In the genomic region with DNA sequence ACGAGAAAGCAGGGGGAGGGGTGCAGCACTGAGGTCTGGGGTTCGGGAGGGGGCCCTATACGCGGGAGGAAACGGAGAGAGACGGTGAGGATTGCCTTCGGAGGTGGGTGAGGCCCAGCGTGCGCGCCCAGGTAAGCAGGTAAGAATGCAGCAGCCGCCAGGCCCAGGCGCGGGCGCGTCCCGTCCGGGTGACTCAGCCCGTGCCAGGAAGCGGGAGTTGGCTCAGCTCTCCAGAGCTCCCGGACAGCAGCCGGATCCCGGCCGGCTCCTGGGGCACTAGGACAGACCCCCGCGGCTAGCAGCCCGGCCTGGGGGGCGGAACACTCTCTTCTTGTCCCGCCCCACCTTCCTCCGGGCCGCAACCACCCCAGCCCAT, we compare ENCODE assay signal across 9 cellular contexts. TPM values are rescaled to one million over a fixed set of nuclear protein-coding genes. Genes with fewer than 3 reads are reported as not detected.
DNase-seq lines count a peak whose midpoint lies in the region; ATAC-seq, FAIRE-seq and TF ChIP-seq lines count a peak whose summit lies in the region.
"Had no signal": no experiment of that assay in that cellular context is flagged by ENCODE, and none has a peak within 500 bp of the region (broad histone marks: within the 10 kb centered on the region; RNA-seq: fewer than 3 reads in every experiment).

No MANE protein-coding gene starts in this region.

- H3K4me1 ChIP-seq in kidney (ENCODE audit: control insufficient read depth in 1 of 2, insufficient read depth in 1 of 2, low read depth in 1 of 2, low read length in 2 of 2) = peaks cover 0 to 5% of the 10 kb centered on the region in 2 donors
- peaks cover 2 to 74% (median 58%) of the 10 kb centered on the region in 5 donors for H3K4me1 ChIP-seq in subcutaneous abdominal adipose tissue (ENCODE audit: control insufficient read depth in 5 of 5, insufficient read depth in 5 of 5, low read length in 5 of 5)
- H3K4me1 ChIP-seq in MM.1S (ENCODE audit: low read length) = no peaks in the 10 kb centered on the region

- H3K9me3 ChIP-seq in kidney (ENCODE audit: control insufficient read depth in 1 of 2, low read length in 2 of 2) = no peaks in the 10 kb centered on the region
- no peaks in the 10 kb centered on the region for H3K9me3 ChIP-seq in subcutaneous abdominal adipose tissue (ENCODE audit: control insufficient read depth in 5 of 5, low read length in 5 of 5)
- no peaks in the 10 kb centered on the region for H3K9me3 ChIP-seq in MM.1S (replicated peaks; ENCODE audit: insufficient read depth, low read length)

- no peaks in the 10 kb centered on the region for H3K79me2 ChIP-seq in MM.1S (ENCODE audit: low read length)

- DNase-seq in HPDE6-E6E7 (ENCODE audit: extremely low spot score) (peak; percentile 97), brain microvascular endothelial cell (no peak), kidney (peak; percentile 92), cerebellar nuclear complex (lab: John Stamatoyannopoulos, UW) (no peak), MM.1S (no peak), NCI-H2029 treated with DMSO at 0.1 percent for 48 hours (lab: John Stamatoyannopoulos, UW) (no peak)
- DNase-seq: MV-4-11 had no signal

- H3K36me3 ChIP-seq in brain microvascular endothelial cell (replicated peaks) (no peaks in the 10 kb centered on the region), kidney (ENCODE audit: control insufficient read depth in 1 of 2, insufficient read depth in 2 of 2, low read length in 2 of 2) (no peaks in the 10 kb centered on the region), subcutaneous abdominal adipose tissue (ENCODE audit: control insufficient read depth in 5 of 5, insufficient read depth in 5 of 5, low read length in 5 of 5) (no peaks in the 10 kb centered on the region), MM.1S (replicated peaks; ENCODE audit: insufficient read depth, low read length) (no peaks in the 10 kb centered on the region)

- no peak overlapping the region for H3K4me2 ChIP-seq in MM.1S (ENCODE audit: low read depth, low read length)

- no peak overlapping the region for H2AFZ ChIP-seq in MM.1S (ENCODE audit: low read length)

- in situ Hi-C loops in brain microvascular endothelial cell (cut with HindIII; ENCODE audit: low pct_ligation_motif_present, low sequenced_read_pairs) = no loop called here

- H3F3A ChIP-seq in MM.1S (ENCODE audit: insufficient read depth, low read length) = no peaks in the 10 kb centered on the region

- intact Hi-C loops in kidney (cut with DNase I) = no loop called here

- no peak overlapping the region for H3K9ac ChIP-seq in kidney (ENCODE audit: low read length in 2 of 2)
- H3K9ac ChIP-seq in subcutaneous abdominal adipose tissue (ENCODE audit: low read length in 5 of 5) = peak overlapping the region in 2 of 5 donors; percentile 60 to 82
- H3K9ac ChIP-seq in MM.1S (ENCODE audit: low read length) = no peak overlapping the region

- no peak overlapping the region for H3K27ac ChIP-seq in brain microvascular endothelial cell
- no peak overlapping the region for H3K27ac ChIP-seq in kidney (ENCODE audit: low read depth in 2 of 2, low read length in 2 of 2)
- H3K27ac ChIP-seq in subcutaneous abdominal adipose tissue (ENCODE audit: low read depth, low read length) = peak overlapping the region; percentile 45
- no peak overlapping the region for H3K27ac ChIP-seq in MM.1S (ENCODE audit: low read length)

- no peaks in the 10 kb centered on the region for H4K20me1 ChIP-seq in MM.1S (ENCODE audit: insufficient read depth, low read length)

- H3K9me2 ChIP-seq in MM.1S (replicated peaks; ENCODE audit: insufficient read depth, low read length) = no peaks in the 10 kb centered on the region

- TF ChIP-seq CTCF in brain microvascular endothelial cell (IDR thresholded peaks at IDR 0.05; ENCODE audit: low read depth, low read length, missing control alignments) (no peak), kidney (IDR thresholded peaks at IDR 0.05; ENCODE audit: borderline replicate concordance, extremely low read depth, insufficient read depth) (no peak), MM.1S (IDR thresholded peaks at IDR 0.05; ENCODE audit: low read length) (no peak)

- no peaks in the 10 kb centered on the region for H3K27me3 ChIP-seq in brain microvascular endothelial cell (replicated peaks)
- H3K27me3 ChIP-seq in subcutaneous abdominal adipose tissue (ENCODE audit: control insufficient read depth in 5 of 5, insufficient read depth in 4 of 5, low read length in 5 of 5) = peaks cover 0 to 24% (median 11%) of the 10 kb centered on the region in 5 donors
- H3K27me3 ChIP-seq in MM.1S (replicated peaks; ENCODE audit: insufficient read depth, low read length) = peaks cover 92% of the 10 kb centered on the region

- no peak for ATAC-seq in GM18517 (IDR thresholded peaks at IDR 0.05; ENCODE audit: unreplicated experiment)

- H3K4me3 ChIP-seq in brain microvascular endothelial cell (ENCODE audit: low read depth, low read length) (peak overlapping the region; percentile 68), kidney (ENCODE audit: low read length in 2 of 2) (no peak overlapping the region), subcutaneous abdominal adipose tissue (ENCODE audit: low read depth in 1 of 5, low read length in 5 of 5) (peak overlapping the region in 3 of 5 donors; percentile 60 to 65 (median 64)), MM.1S (ENCODE audit: low read length) (no peak overlapping the region)

- FAIRE-seq in kidney (lab: Jason Lieb, UNC) = no peak

RNA-seq across cellular contexts. Expression of a gene that starts 1.5 kb away (rescaled TPM):
- 16.9 TPM for total RNA-seq in kidney
- 2.3 TPM for polyA plus RNA-seq in kidney (ENCODE audit: insufficient read depth, low read depth, low replicate concordance)

Comparison
In these comparisons a context has a peak if more than half of its experiments do, and no peak if none do; other contexts are left out.
1. DNase-seq: peak in HPDE6-E6E7 (single experiment) and kidney (single experiment); none in brain microvascular endothelial cell (single experiment), cerebellar nuclear complex (0 of 2), MM.1S (single experiment) and NCI-H2029 treated with DMSO at 0.1 percent for 48 hours (single experiment).
2. H3K4me3 ChIP-seq: peak in brain microvascular endothelial cell (single experiment) and subcutaneous abdominal adipose tissue (3 of 5); none in kidney (0 of 2) and MM.1S (single experiment).